In genomic region chr9:127022913-127023665, GRCh38 we compare ENCODE assay signal across 13 cellular contexts.
A peak's percentile ranks its signal among the peaks of the same experiment; 100 is the strongest.
DNase-seq lines count a peak whose midpoint lies in the region; ATAC-seq and TF ChIP-seq lines count a peak whose summit lies in the region.
"Had no signal": no experiment of that assay in that cellular context is flagged by ENCODE, and none has a peak within 500 bp of the region (broad histone marks: within the 10 kb centered on the region; RNA-seq: fewer than 3 reads in every experiment).

No MANE protein-coding gene starts in this region.

- TF ChIP-seq POLR2A in adrenal gland (IDR thresholded peaks at IDR 0.05), result no peak
- no peak for TF ChIP-seq POLR2A in sigmoid colon (IDR thresholded peaks at IDR 0.05)

- no peaks in the 10 kb centered on the region for H3K9me3 ChIP-seq in adrenal gland (replicated peaks in 1 of 3)
- H3K9me3 ChIP-seq in sigmoid colon, result no peaks in the 10 kb centered on the region
- H3K9me3 ChIP-seq: A549, pancreas had no signal

- H3K36me3 ChIP-seq in adrenal gland (replicated peaks in 1 of 2) (no peaks in the 10 kb centered on the region), sigmoid colon (no peaks in the 10 kb centered on the region)
- H3K36me3 ChIP-seq: pancreas had no signal

- DNase-seq in AG10803 (ENCODE audit: low read depth), result peak; percentile 54
- DNase-seq in adrenal gland, result peak in 6 of 7 donors; percentile 36 to 76 (median 53)
- DNase-seq in left cardiac atrium, result peak; percentile 45
- DNase-seq in sigmoid colon, result peak; percentile 81
- no peak for DNase-seq in stimulated activated CD4-positive, alpha-beta T cell treated with anti-CD3 and anti-CD28 coated beads, Interleukin-1b, Interleukin-23, amount 100 ng/mL, for 48 hours
- DNase-seq in CD14-positive monocyte (ENCODE audit: low spot score), result no peak
- no peak for DNase-seq in superior temporal gyrus (ENCODE audit: extremely low spot score)
- DNase-seq in DMS 273 treated with DMSO at 0.1 percent for 48 hours (lab: John Stamatoyannopoulos, UW), result no peak
- DNase-seq: activated naive CD4-positive, alpha-beta T cell treated with anti-CD3 and anti-CD28 coated beads, Interleukin-2, amount 10 ng/mL, durations not matched to agents 7 days and 5 days; NCI-H2227 treated with DMSO at 0.1 percent for 48 hours; pancreas; T-helper 2 cell had no signal

- peak overlapping the region in 1 of 2 donors; percentile 44 for H3K4me3 Mint-ChIP-seq in CD14-positive monocyte
- H3K4me3 Mint-ChIP-seq: activated naive CD4-positive, alpha-beta T cell treated with anti-CD3 and anti-CD28 coated beads, Interleukin-2, amount 10 ng/mL, durations not matched to agents 7 days and 5 days had no signal

- peak in 1 of 2 donors; percentile 50 for ATAC-seq in left cardiac atrium
- ATAC-seq: A549 had no signal

- H3K4me1 Mint-ChIP-seq in CD14-positive monocyte, result peaks cover 13% of the 10 kb centered on the region
- H3K4me1 Mint-ChIP-seq: activated naive CD4-positive, alpha-beta T cell treated with anti-CD3 and anti-CD28 coated beads, Interleukin-2, amount 10 ng/mL, durations not matched to agents 7 days and 5 days had no signal

- H3K4me1 ChIP-seq in adrenal gland (replicated peaks in 1 of 2) (peaks cover 12 to 21% of the 10 kb centered on the region in 2 donors), sigmoid colon (peaks cover 0 to 28% (median 27%) of the 10 kb centered on the region in 4 donors)
- H3K4me1 ChIP-seq: A549, pancreas had no signal

- WGBS in adrenal gland, 4 donors, result 26 to 46% (median 39%) methylated on average over 3 of the region's 3 CpGs
- WGBS in sigmoid colon, 2 donors, result 82 to 84% methylated on average over 3 of the region's 3 CpGs

- H3K36me3 Mint-ChIP-seq in CD14-positive monocyte, result peaks cover 0 to 3% of the 10 kb centered on the region in 2 donors
- H3K36me3 Mint-ChIP-seq: activated naive CD4-positive, alpha-beta T cell treated with anti-CD3 and anti-CD28 coated beads, Interleukin-2, amount 10 ng/mL, durations not matched to agents 7 days and 5 days had no signal

- no peak for TF ChIP-seq EP300 in sigmoid colon (IDR thresholded peaks at IDR 0.05)

- TF ChIP-seq CTCF in AG10803 (conservative IDR thresholded peaks at IDR 0.05; ENCODE audit: low read length) (no peak), adrenal gland (IDR thresholded peaks at IDR 0.05) (no peak), sigmoid colon (IDR thresholded peaks at IDR 0.05) (no peak), CD14-positive monocyte (IDR thresholded peaks at IDR 0.05) (no peak)

- no peaks in the 10 kb centered on the region for H3K27me3 ChIP-seq in adrenal gland
- no peaks in the 10 kb centered on the region for H3K27me3 ChIP-seq in sigmoid colon
- H3K27me3 ChIP-seq: pancreas had no signal

- H3K27ac ChIP-seq in adrenal gland (peak overlapping the region in 3 of 5 donors; percentile 13 to 79 (median 71)), sigmoid colon (peak overlapping the region; percentile 68 to 87 (median 77))
- H3K27ac ChIP-seq: A549, pancreas had no signal

- H3K4me3 ChIP-seq in AG10803 (ENCODE audit: low read length) (no peak overlapping the region), adrenal gland (no peak overlapping the region), sigmoid colon (no peak overlapping the region)
- H3K4me3 ChIP-seq: A549, pancreas had no signal

- H3K27ac Mint-ChIP-seq in CD14-positive monocyte, result peak overlapping the region in 2 of 7 donors; percentile 51 to 53
- H3K27ac Mint-ChIP-seq: activated naive CD4-positive, alpha-beta T cell treated with anti-CD3 and anti-CD28 coated beads, Interleukin-2, amount 10 ng/mL, durations not matched to agents 7 days and 5 days had no signal

- peaks cover 0 to 14% (median 5%) of the 10 kb centered on the region in 3 donors for H3K27me3 Mint-ChIP-seq in CD14-positive monocyte (ENCODE audit: low read depth in 3 of 3)

- intact Hi-C loops in adrenal gland (cut with DNase I) (no loop called here), left cardiac atrium (cut with DNase I) (no loop called here), sigmoid colon (cut with DNase I) (loop anchor here (5.0 kb wide), 3 partner anchors 84 to 164 kb away; partner anchors contain the start of gene ANGPTL2), CD14-positive monocyte (cut with micrococcal nuclease) (no loop called here)

- no peaks in the 10 kb centered on the region for H3K9me3 Mint-ChIP-seq in CD14-positive monocyte
- H3K9me3 Mint-ChIP-seq: activated naive CD4-positive, alpha-beta T cell treated with anti-CD3 and anti-CD28 coated beads, Interleukin-2, amount 10 ng/mL, durations not matched to agents 7 days and 5 days had no signal

Comparison
In these comparisons a context has a peak if more than half of its experiments do, and no peak if none do; other contexts are left out.
1. DNase-seq: peak in AG10803 (single experiment), adrenal gland (6 of 7), left cardiac atrium (single experiment) and sigmoid colon (single experiment); none in stimulated activated CD4-positive, alpha-beta T cell treated with anti-CD3 and anti-CD28 coated beads, Interleukin-1b, Interleukin-23, amount 100 ng/mL, for 48 hours (single experiment), CD14-positive monocyte (single experiment), superior temporal gyrus (single experiment) and DMS 273 treated with DMSO at 0.1 percent for 48 hours (single experiment).